ENCODE assay signal across 1 cellular context in the genomic region with DNA sequence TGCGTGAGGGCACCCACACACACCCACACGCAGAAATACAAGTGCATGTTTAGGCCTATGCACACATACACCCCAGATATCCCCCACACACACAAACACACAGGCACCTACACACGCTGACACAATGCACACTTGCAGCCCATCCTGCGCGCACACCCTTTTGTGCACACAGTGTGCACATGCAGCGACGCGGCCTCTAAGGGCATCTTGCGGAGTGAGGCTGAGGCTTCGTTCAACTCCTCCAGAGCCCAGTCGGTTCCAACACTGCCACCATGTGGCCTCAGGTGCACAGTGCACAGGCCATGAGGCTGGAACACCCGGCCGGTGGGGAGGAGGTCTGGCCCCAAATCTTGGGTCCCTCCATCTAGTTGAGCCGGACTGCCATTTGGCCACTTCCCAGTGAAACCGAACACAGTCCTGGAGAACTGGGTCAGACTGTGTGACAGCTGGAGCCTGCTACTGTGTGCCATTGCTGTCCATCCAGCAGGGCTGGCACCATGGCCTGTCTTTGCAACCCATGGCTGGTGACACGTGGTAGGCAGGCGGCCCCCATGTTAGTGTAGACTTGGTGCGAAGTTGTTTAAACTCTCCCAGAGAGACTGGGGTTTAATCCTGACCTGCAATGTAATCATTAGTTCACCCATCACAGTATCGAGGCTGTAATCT.
TF ChIP-seq lines count a peak whose summit lies in the region.

No MANE protein-coding gene starts in this region.

TF ChIP-seq in HepG2, 621 proteins besides CTCF, POLR2A, EP300 and RAD21 (continued from another document and continues in another):
- TF ChIP-seq, protein P1, sequence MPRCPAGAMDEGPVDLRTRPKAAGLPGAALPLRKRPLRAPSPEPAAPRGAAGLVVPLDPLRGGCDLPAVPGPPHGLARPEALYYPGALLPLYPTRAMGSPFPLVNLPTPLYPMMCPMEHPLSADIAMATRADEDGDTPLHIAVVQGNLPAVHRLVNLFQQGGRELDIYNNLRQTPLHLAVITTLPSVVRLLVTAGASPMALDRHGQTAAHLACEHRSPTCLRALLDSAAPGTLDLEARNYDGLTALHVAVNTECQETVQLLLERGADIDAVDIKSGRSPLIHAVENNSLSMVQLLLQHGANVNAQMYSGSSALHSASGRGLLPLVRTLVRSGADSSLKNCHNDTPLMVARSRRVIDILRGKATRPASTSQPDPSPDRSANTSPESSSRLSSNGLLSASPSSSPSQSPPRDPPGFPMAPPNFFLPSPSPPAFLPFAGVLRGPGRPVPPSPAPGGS (CRISPR knock-in tag; IDR thresholded peaks at IDR 0.05), result 0 out of 2 replicates have a peak, but pooled peaks have one; percentile 56
- no peak for TF ChIP-seq NONO (IDR thresholded peaks at IDR 0.05)
- peak; percentile 61; the same call in 1 of the 2 replicates for TF ChIP-seq NONO (CRISPR knock-in tag; conservative IDR thresholded peaks at IDR 0.05)
- TF ChIP-seq ZNF264 (CRISPR knock-in tag; IDR thresholded peaks at IDR 0.05), result no peak
- TF ChIP-seq, protein P2, sequence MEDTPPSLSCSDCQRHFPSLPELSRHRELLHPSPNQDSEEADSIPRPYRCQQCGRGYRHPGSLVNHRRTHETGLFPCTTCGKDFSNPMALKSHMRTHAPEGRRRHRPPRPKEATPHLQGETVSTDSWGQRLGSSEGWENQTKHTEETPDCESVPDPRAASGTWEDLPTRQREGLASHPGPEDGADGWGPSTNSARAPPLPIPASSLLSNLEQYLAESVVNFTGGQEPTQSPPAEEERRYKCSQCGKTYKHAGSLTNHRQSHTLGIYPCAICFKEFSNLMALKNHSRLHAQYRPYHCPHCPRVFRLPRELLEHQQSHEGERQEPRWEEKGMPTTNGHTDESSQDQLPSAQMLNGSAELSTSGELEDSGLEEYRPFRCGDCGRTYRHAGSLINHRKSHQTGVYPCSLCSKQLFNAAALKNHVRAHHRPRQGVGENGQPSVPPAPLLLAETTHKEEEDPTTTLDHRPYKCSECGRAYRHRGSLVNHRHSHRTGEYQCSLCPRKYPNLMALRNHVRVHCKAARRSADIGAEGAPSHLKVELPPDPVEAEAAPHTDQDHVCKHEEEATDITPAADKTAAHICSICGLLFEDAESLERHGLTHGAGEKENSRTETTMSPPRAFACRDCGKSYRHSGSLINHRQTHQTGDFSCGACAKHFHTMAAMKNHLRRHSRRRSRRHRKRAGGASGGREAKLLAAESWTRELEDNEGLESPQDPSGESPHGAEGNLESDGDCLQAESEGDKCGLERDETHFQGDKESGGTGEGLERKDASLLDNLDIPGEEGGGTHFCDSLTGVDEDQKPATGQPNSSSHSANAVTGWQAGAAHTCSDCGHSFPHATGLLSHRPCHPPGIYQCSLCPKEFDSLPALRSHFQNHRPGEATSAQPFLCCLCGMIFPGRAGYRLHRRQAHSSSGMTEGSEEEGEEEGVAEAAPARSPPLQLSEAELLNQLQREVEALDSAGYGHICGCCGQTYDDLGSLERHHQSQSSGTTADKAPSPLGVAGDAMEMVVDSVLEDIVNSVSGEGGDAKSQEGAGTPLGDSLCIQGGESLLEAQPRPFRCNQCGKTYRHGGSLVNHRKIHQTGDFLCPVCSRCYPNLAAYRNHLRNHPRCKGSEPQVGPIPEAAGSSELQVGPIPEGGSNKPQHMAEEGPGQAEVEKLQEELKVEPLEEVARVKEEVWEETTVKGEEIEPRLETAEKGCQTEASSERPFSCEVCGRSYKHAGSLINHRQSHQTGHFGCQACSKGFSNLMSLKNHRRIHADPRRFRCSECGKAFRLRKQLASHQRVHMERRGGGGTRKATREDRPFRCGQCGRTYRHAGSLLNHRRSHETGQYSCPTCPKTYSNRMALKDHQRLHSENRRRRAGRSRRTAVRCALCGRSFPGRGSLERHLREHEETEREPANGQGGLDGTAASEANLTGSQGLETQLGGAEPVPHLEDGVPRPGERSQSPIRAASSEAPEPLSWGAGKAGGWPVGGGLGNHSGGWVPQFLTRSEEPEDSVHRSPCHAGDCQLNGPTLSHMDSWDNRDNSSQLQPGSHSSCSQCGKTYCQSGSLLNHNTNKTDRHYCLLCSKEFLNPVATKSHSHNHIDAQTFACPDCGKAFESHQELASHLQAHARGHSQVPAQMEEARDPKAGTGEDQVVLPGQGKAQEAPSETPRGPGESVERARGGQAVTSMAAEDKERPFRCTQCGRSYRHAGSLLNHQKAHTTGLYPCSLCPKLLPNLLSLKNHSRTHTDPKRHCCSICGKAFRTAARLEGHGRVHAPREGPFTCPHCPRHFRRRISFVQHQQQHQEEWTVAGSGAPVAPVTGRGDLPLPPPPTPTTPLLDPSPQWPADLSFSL (CRISPR knock-in tag; IDR thresholded peaks at IDR 0.05), result no peak
- TF ChIP-seq, protein P3, sequence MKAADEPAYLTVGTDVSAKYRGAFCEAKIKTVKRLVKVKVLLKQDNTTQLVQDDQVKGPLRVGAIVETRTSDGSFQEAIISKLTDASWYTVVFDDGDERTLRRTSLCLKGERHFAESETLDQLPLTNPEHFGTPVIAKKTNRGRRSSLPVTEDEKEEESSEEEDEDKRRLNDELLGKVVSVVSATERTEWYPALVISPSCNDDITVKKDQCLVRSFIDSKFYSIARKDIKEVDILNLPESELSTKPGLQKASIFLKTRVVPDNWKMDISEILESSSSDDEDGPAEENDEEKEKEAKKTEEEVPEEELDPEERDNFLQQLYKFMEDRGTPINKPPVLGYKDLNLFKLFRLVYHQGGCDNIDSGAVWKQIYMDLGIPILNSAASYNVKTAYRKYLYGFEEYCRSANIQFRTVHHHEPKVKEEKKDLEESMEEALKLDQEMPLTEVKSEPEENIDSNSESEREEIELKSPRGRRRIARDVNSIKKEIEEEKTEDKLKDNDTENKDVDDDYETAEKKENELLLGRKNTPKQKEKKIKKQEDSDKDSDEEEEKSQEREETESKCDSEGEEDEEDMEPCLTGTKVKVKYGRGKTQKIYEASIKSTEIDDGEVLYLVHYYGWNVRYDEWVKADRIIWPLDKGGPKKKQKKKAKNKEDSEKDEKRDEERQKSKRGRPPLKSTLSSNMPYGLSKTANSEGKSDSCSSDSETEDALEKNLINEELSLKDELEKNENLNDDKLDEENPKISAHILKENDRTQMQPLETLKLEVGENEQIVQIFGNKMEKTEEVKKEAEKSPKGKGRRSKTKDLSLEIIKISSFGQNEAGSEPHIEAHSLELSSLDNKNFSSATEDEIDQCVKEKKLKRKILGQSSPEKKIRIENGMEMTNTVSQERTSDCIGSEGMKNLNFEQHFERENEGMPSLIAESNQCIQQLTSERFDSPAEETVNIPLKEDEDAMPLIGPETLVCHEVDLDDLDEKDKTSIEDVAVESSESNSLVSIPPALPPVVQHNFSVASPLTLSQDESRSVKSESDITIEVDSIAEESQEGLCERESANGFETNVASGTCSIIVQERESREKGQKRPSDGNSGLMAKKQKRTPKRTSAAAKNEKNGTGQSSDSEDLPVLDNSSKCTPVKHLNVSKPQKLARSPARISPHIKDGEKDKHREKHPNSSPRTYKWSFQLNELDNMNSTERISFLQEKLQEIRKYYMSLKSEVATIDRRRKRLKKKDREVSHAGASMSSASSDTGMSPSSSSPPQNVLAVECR (CRISPR knock-in tag; IDR thresholded peaks at IDR 0.05; ENCODE audit: borderline replicate concordance), result peak; percentile 27; the same call in 1 of the 2 replicates
- TF ChIP-seq, protein P4, sequence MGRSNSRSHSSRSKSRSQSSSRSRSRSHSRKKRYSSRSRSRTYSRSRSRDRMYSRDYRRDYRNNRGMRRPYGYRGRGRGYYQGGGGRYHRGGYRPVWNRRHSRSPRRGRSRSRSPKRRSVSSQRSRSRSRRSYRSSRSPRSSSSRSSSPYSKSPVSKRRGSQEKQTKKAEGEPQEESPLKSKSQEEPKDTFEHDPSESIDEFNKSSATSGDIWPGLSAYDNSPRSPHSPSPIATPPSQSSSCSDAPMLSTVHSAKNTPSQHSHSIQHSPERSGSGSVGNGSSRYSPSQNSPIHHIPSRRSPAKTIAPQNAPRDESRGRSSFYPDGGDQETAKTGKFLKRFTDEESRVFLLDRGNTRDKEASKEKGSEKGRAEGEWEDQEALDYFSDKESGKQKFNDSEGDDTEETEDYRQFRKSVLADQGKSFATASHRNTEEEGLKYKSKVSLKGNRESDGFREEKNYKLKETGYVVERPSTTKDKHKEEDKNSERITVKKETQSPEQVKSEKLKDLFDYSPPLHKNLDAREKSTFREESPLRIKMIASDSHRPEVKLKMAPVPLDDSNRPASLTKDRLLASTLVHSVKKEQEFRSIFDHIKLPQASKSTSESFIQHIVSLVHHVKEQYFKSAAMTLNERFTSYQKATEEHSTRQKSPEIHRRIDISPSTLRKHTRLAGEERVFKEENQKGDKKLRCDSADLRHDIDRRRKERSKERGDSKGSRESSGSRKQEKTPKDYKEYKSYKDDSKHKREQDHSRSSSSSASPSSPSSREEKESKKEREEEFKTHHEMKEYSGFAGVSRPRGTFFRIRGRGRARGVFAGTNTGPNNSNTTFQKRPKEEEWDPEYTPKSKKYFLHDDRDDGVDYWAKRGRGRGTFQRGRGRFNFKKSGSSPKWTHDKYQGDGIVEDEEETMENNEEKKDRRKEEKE (IDR thresholded peaks at IDR 0.05), result no peak
- TF ChIP-seq SMYD3 (CRISPR knock-in tag; IDR thresholded peaks at IDR 0.05), result no peak
- TF ChIP-seq, protein P5, sequence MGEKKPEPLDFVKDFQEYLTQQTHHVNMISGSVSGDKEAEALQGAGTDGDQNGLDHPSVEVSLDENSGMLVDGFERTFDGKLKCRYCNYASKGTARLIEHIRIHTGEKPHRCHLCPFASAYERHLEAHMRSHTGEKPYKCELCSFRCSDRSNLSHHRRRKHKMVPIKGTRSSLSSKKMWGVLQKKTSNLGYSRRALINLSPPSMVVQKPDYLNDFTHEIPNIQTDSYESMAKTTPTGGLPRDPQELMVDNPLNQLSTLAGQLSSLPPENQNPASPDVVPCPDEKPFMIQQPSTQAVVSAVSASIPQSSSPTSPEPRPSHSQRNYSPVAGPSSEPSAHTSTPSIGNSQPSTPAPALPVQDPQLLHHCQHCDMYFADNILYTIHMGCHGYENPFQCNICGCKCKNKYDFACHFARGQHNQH (CRISPR knock-in tag; IDR thresholded peaks at IDR 0.05), result peak; percentile 28; the same call in 1 of the 2 replicates
- TF ChIP-seq FOSL2 (CRISPR knock-in tag; IDR thresholded peaks at IDR 0.05), result no peak
- TF ChIP-seq, protein P6, sequence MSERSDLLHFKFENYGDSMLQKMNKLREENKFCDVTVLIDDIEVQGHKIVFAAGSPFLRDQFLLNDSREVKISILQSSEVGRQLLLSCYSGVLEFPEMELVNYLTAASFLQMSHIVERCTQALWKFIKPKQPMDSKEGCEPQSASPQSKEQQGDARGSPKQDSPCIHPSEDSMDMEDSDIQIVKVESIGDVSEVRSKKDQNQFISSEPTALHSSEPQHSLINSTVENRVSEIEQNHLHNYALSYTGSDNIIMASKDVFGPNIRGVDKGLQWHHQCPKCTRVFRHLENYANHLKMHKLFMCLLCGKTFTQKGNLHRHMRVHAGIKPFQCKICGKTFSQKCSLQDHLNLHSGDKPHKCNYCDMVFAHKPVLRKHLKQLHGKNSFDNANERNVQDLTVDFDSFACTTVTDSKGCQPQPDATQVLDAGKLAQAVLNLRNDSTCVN (CRISPR knock-in tag; IDR thresholded peaks at IDR 0.05; ENCODE audit: borderline replicate concordance), result peak; percentile 28; the same call in 1 of the 2 replicates
- TF ChIP-seq FIP1L1 (IDR thresholded peaks at IDR 0.05; ENCODE audit: borderline replicate concordance, insufficient read depth, low read depth, low read length), result no peak
- TF ChIP-seq DR1 (CRISPR knock-in tag; IDR thresholded peaks at IDR 0.05), result no peak
- TF ChIP-seq, protein P7, sequence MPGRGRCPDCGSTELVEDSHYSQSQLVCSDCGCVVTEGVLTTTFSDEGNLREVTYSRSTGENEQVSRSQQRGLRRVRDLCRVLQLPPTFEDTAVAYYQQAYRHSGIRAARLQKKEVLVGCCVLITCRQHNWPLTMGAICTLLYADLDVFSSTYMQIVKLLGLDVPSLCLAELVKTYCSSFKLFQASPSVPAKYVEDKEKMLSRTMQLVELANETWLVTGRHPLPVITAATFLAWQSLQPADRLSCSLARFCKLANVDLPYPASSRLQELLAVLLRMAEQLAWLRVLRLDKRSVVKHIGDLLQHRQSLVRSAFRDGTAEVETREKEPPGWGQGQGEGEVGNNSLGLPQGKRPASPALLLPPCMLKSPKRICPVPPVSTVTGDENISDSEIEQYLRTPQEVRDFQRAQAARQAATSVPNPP (CRISPR knock-in tag; IDR thresholded peaks at IDR 0.05), result no peak
- TF ChIP-seq MBD4 (IDR thresholded peaks at IDR 0.05; ENCODE audit: borderline replicate concordance, low read length), result no peak
- TF ChIP-seq NFE2 (CRISPR knock-in tag; IDR thresholded peaks at IDR 0.05), result no peak
- peak; percentile 58; the same call in 1 of the 2 replicates for TF ChIP-seq FOXC1 (CRISPR knock-in tag; IDR thresholded peaks at IDR 0.05; ENCODE audit: borderline replicate concordance)
- TF ChIP-seq REL (CRISPR knock-in tag; conservative IDR thresholded peaks at IDR 0.05), result no peak
- peak; percentile 33; the same call in 1 of the 2 replicates for TF ChIP-seq HDAC2 (CRISPR knock-in tag; IDR thresholded peaks at IDR 0.05)
- TF ChIP-seq MEIS1 (CRISPR knock-in tag; IDR thresholded peaks at IDR 0.05; ENCODE audit: borderline replicate concordance), result no peak
- TF ChIP-seq, protein P8, sequence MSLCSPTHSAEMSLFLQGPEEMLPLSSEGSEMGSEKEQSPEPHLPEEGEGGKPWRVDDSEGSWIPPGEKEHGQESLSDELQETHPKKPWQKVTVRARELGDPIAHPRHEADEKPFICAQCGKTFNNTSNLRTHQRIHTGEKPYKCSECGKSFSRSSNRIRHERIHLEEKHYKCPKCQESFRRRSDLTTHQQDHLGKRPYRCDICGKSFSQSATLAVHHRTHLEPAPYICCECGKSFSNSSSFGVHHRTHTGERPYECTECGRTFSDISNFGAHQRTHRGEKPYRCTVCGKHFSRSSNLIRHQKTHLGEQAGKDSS (CRISPR knock-in tag; IDR thresholded peaks at IDR 0.05; ENCODE audit: borderline replicate concordance, low read depth), result peak; percentile 78; the same call in 1 of the 2 replicates
- TF ChIP-seq, protein P9, sequence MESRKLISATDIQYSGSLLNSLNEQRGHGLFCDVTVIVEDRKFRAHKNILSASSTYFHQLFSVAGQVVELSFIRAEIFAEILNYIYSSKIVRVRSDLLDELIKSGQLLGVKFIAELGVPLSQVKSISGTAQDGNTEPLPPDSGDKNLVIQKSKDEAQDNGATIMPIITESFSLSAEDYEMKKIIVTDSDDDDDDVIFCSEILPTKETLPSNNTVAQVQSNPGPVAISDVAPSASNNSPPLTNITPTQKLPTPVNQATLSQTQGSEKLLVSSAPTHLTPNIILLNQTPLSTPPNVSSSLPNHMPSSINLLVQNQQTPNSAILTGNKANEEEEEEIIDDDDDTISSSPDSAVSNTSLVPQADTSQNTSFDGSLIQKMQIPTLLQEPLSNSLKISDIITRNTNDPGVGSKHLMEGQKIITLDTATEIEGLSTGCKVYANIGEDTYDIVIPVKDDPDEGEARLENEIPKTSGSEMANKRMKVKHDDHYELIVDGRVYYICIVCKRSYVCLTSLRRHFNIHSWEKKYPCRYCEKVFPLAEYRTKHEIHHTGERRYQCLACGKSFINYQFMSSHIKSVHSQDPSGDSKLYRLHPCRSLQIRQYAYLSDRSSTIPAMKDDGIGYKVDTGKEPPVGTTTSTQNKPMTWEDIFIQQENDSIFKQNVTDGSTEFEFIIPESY (CRISPR knock-in tag; IDR thresholded peaks at IDR 0.05), result 0 out of 2 replicates have a peak, but pooled peaks have one; percentile 23
- no peak for TF ChIP-seq SUZ12 (IDR thresholded peaks at IDR 0.05; ENCODE audit: low read depth, low read length)
- peak; percentile 86 for TF ChIP-seq XRCC5 (optimal IDR thresholded peaks at IDR 0.05; ENCODE audit: low read length)
- no peak for TF ChIP-seq ZFAT (CRISPR knock-in tag; conservative IDR thresholded peaks at IDR 0.05)
- no peak for TF ChIP-seq TBX2 (CRISPR knock-in tag; IDR thresholded peaks at IDR 0.05; ENCODE audit: borderline replicate concordance)
- TF ChIP-seq, protein P10, sequence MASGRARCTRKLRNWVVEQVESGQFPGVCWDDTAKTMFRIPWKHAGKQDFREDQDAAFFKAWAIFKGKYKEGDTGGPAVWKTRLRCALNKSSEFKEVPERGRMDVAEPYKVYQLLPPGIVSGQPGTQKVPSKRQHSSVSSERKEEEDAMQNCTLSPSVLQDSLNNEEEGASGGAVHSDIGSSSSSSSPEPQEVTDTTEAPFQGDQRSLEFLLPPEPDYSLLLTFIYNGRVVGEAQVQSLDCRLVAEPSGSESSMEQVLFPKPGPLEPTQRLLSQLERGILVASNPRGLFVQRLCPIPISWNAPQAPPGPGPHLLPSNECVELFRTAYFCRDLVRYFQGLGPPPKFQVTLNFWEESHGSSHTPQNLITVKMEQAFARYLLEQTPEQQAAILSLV (CRISPR knock-in tag; IDR thresholded peaks at IDR 0.05; ENCODE audit: borderline replicate concordance), result peak; percentile 77; the same call in 1 of the 2 replicates
